11 cellular contexts compared by ENCODE assay signal in the genomic region with DNA sequence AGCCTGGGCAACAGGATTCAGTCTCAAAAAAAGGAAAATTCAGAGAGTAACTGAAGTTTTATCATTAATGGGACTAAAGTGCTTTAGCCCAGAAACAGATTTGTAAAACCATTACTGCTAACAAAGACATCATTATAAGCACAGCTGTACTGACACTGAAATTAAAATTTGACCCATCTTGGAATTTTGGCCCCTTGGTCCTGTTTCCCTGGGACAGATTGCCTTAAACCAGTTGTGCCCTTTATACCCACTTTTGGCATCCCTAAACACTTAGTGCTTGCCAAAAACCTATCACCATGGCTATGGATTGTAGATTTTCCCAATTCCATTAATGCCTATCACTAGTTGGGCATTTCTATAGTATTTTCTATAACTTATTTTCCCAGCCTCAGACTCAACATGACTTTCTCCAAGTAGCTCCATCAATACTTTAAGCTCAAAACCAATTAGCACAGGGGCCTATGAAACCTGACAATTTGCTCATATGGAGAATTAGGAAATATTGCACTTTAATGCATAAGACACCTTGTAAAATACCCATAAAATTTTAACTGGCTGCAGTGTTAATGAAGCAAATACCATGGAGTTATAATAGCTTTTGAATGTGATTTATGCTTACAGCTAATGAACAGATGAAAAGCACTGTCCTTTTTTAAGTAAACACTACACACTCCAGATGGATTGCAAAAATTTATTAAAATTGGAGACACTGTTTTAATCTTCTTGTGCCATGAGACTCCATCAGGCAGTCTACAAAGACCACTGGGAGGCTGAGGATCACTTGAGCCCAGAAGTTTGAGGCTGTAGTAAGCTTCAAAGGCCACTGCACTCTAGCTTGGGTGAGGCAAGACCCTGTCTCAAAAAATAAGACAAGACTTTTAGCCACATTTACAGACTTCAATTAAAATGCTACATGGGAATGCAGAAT. TPM values are rescaled to one million over a fixed set of nuclear protein-coding genes. Genes with fewer than 3 reads are reported as not detected.
A peak's percentile ranks its signal among the peaks of the same experiment; 100 is the strongest.
DNase-seq lines count a peak whose midpoint lies in the region; ATAC-seq and TF ChIP-seq lines count a peak whose summit lies in the region.
"Had no signal": no experiment of that assay in that cellular context is flagged by ENCODE, and none has a peak within 500 bp of the region (broad histone marks: within the 10 kb centered on the region; RNA-seq: fewer than 3 reads in every experiment).

No MANE protein-coding gene starts in this region.

- DNase-seq in T-helper 1 cell (no peak), IMR-90 (no peak), KBM-7 (no peak), hypothalamus (lab: John Stamatoyannopoulos, UW) (no peak)
- DNase-seq in activated T-helper 2 cell treated with anti-CD3 and anti-CD28 coated beads, Interferon-gamma antibody, Interleukin-2, Interleukin-4, amounts not matched to agents 10 μg/mL and 5 μg/mL and 100 μg/mL, durations not matched to agents 14 hours and 24 hours and 36 hours (ENCODE audit: low spot score): no peak
- DNase-seq: gastrocnemius medialis, uterus had no signal

- H3K27ac ChIP-seq in IMR-90 (ENCODE audit: insufficient read depth, low read length): no peak overlapping the region
- H3K27ac ChIP-seq: uterus had no signal

- H4K5ac ChIP-seq in IMR-90 (ENCODE audit: low read depth, low read length): no peak overlapping the region

- POLR2A ChIA-PET in IMR-90 (lab: Charles Lee; ENCODE audit: unreplicated experiment): no interaction called here

- 0 out of 2 replicates have a peak overlapping the region, but pooled peaks have one; percentile 47 for H3K23ac ChIP-seq in IMR-90 (ENCODE audit: low read depth, low read length)

- no peak overlapping the region for H3K18ac ChIP-seq in IMR-90 (ENCODE audit: low read depth, low read length)

- peaks cover 9 to 35% of the 10 kb centered on the region in 2 experiments; a peak in 3 of 4 replicates for H3K79me1 ChIP-seq in IMR-90 (ENCODE audit: low read depth in 1 of 2, low read length in 2 of 2)

- H3K4me3 Mint-ChIP-seq in T-helper 1 cell treated with Interleukin-12 subunit alpha and Interleukin-12 subunit beta and Interleukin-4 antibody, amounts not matched to agents 30 μg/mL and 1 μg/mL, for 36 hours: no peak overlapping the region
- H3K4me3 Mint-ChIP-seq in activated T-helper 2 cell treated with anti-CD3 and anti-CD28 coated beads, Interferon-gamma antibody, Interleukin-2, Interleukin-4, amounts not matched to agents 10 μg/mL and 5 μg/mL and 100 μg/mL, durations not matched to agents 14 hours and 24 hours and 36 hours (ENCODE audit: low read depth): peak overlapping the region; percentile 98
- H3K4me3 Mint-ChIP-seq in nephron: peak overlapping the region; percentile 52 to 67 (median 61)

- H3K36me3 ChIP-seq in IMR-90 (ENCODE audit: control insufficient read depth, insufficient read depth, low read length): peaks cover 44% of the 10 kb centered on the region
- H3K36me3 ChIP-seq: uterus had no signal

- in situ Hi-C loops in IMR-90 (cut with MboI; ENCODE audit: low sequenced_read_pairs) (no loop called here), KBM-7 (cut with MboI; ENCODE audit: low pct_unique_long_range_greater_than_20kb, low sequenced_read_pairs) (no loop called here)

- no TSS peak for BruUV-seq in IMR-90 (replicated peaks; lab: Mats Ljungman, UMichigan)

- H2AFZ ChIP-seq in IMR-90 (replicated peaks; ENCODE audit: low read length, poor library complexity): no peak overlapping the region

- no peaks in the 10 kb centered on the region for H3K9me3 Mint-ChIP-seq in T-helper 1 cell treated with Interleukin-12 subunit alpha and Interleukin-12 subunit beta and Interleukin-4 antibody, amounts not matched to agents 30 μg/mL and 1 μg/mL, for 36 hours
- H3K9me3 Mint-ChIP-seq in activated T-helper 2 cell treated with anti-CD3 and anti-CD28 coated beads, Interferon-gamma antibody, Interleukin-2, Interleukin-4, amounts not matched to agents 10 μg/mL and 5 μg/mL and 100 μg/mL, durations not matched to agents 14 hours and 24 hours and 36 hours: no peaks in the 10 kb centered on the region
- no peaks in the 10 kb centered on the region for H3K9me3 Mint-ChIP-seq in nephron

- CTCF ChIA-PET in IMR-90 (lab: Yijun Ruan, JAX): no interaction called here

- H4K91ac ChIP-seq in IMR-90 (ENCODE audit: insufficient read depth, low read depth, low read length): no peak overlapping the region

- H3K27me3 ChIP-seq in IMR-90 (ENCODE audit: control insufficient read depth, insufficient read depth, low read length): no peaks in the 10 kb centered on the region
- H3K27me3 ChIP-seq: gastrocnemius medialis, uterus had no signal

- H3K27me3 Mint-ChIP-seq in T-helper 1 cell treated with Interleukin-12 subunit alpha and Interleukin-12 subunit beta and Interleukin-4 antibody, amounts not matched to agents 30 μg/mL and 1 μg/mL, for 36 hours (ENCODE audit: low read depth): no peaks in the 10 kb centered on the region
- H3K27me3 Mint-ChIP-seq in activated T-helper 2 cell treated with anti-CD3 and anti-CD28 coated beads, Interferon-gamma antibody, Interleukin-2, Interleukin-4, amounts not matched to agents 10 μg/mL and 5 μg/mL and 100 μg/mL, durations not matched to agents 14 hours and 24 hours and 36 hours (ENCODE audit: low read depth): no peaks in the 10 kb centered on the region
- H3K27me3 Mint-ChIP-seq in nephron (ENCODE audit: low read depth): no peaks in the 10 kb centered on the region

- H3K4ac ChIP-seq in IMR-90 (ENCODE audit: low read depth, low read length): no peak overlapping the region

- dilution Hi-C loops in IMR-90 (cut with HindIII; ENCODE audit: low sequenced_read_pairs, unreplicated experiment): no loop called here

- no peak overlapping the region for H3K4me2 ChIP-seq in IMR-90 (ENCODE audit: low read depth, low read length)

- H2BK20ac ChIP-seq in IMR-90 (ENCODE audit: low read depth, low read length): no peak overlapping the region

- H2BK5ac ChIP-seq in IMR-90 (ENCODE audit: low read depth, low read length, poor library complexity, severe bottlenecking): no peak overlapping the region

- H3K9ac ChIP-seq in IMR-90 (ENCODE audit: low read depth, low read length): no peak overlapping the region

- H4K8ac ChIP-seq in IMR-90 (ENCODE audit: low read depth in 2 of 2, low read length in 2 of 2): no peak overlapping the region

- H3K4me1 Mint-ChIP-seq in T-helper 1 cell treated with Interleukin-12 subunit alpha and Interleukin-12 subunit beta and Interleukin-4 antibody, amounts not matched to agents 30 μg/mL and 1 μg/mL, for 36 hours (ENCODE audit: low read depth): peaks cover 33% of the 10 kb centered on the region
- H3K4me1 Mint-ChIP-seq in activated T-helper 2 cell treated with anti-CD3 and anti-CD28 coated beads, Interferon-gamma antibody, Interleukin-2, Interleukin-4, amounts not matched to agents 10 μg/mL and 5 μg/mL and 100 μg/mL, durations not matched to agents 14 hours and 24 hours and 36 hours (ENCODE audit: low read depth): peaks cover 25% of the 10 kb centered on the region
- peaks cover 31% of the 10 kb centered on the region for H3K4me1 Mint-ChIP-seq in nephron

- TF ChIP-seq POLR2A in IMR-90 (IDR thresholded peaks at IDR 0.05; ENCODE audit: low read depth, low read length): no peak; the same call in 1 of the 2 replicates

- peaks cover 68% of the 10 kb centered on the region for H4K20me1 ChIP-seq in IMR-90 (ENCODE audit: insufficient read depth, low read length)

- H3K36me3 Mint-ChIP-seq in T-helper 1 cell treated with Interleukin-12 subunit alpha and Interleukin-12 subunit beta and Interleukin-4 antibody, amounts not matched to agents 30 μg/mL and 1 μg/mL, for 36 hours (ENCODE audit: low read depth): peaks cover 51% of the 10 kb centered on the region
- H3K36me3 Mint-ChIP-seq in activated T-helper 2 cell treated with anti-CD3 and anti-CD28 coated beads, Interferon-gamma antibody, Interleukin-2, Interleukin-4, amounts not matched to agents 10 μg/mL and 5 μg/mL and 100 μg/mL, durations not matched to agents 14 hours and 24 hours and 36 hours (ENCODE audit: low read depth): peaks cover 72% of the 10 kb centered on the region
- peaks cover 58% of the 10 kb centered on the region for H3K36me3 Mint-ChIP-seq in nephron (ENCODE audit: low read depth)

- H2BK15ac ChIP-seq in IMR-90 (ENCODE audit: low read depth, low read length): no peak overlapping the region

- H3K9me1 ChIP-seq in IMR-90 (ENCODE audit: insufficient read depth, low read length): no peaks in the 10 kb centered on the region

- intact Hi-C loops in IMR-90 (cut with micrococcal nuclease): no loop called here
- intact Hi-C loops in activated T-helper 2 cell treated with anti-CD3 and anti-CD28 coated beads, Interferon-gamma antibody, Interleukin-2, Interleukin-4, amounts not matched to agents 10 μg/mL and 5 μg/mL and 100 μg/mL, durations not matched to agents 14 hours and 24 hours and 36 hours (cut with micrococcal nuclease): loop anchor here (10.0 kb wide), 3 partner anchors 351 to 1199 kb away; a partner anchor contains a TSS

- H2BK120ac ChIP-seq in IMR-90 (ENCODE audit: low read depth, low read length): no peak overlapping the region

- no peak for ATAC-seq in IMR-90 (ENCODE audit: low read depth)
- ATAC-seq in HG02571 (IDR thresholded peaks at IDR 0.05; ENCODE audit: unreplicated experiment): no peak
- ATAC-seq: gastrocnemius medialis had no signal

- H2AK5ac ChIP-seq in IMR-90 (ENCODE audit: low read depth, low read length): no peak overlapping the region

- no peaks in the 10 kb centered on the region for H3K4me1 ChIP-seq in IMR-90 (ENCODE audit: control insufficient read depth, insufficient read depth, low read length)
- H3K4me1 ChIP-seq: uterus had no signal

- no peak overlapping the region for H3K4me3 ChIP-seq in IMR-90 (ENCODE audit: insufficient read depth, low read depth, low read length)
- H3K4me3 ChIP-seq: gastrocnemius medialis, uterus had no signal

- no peak overlapping the region for H3K56ac ChIP-seq in IMR-90 (ENCODE audit: extremely low read depth, insufficient read depth, low read length)

- H3K27ac Mint-ChIP-seq in T-helper 1 cell treated with Interleukin-12 subunit alpha and Interleukin-12 subunit beta and Interleukin-4 antibody, amounts not matched to agents 30 μg/mL and 1 μg/mL, for 36 hours: peak overlapping the region; percentile 26
- H3K27ac Mint-ChIP-seq in activated T-helper 2 cell treated with anti-CD3 and anti-CD28 coated beads, Interferon-gamma antibody, Interleukin-2, Interleukin-4, amounts not matched to agents 10 μg/mL and 5 μg/mL and 100 μg/mL, durations not matched to agents 14 hours and 24 hours and 36 hours: peak overlapping the region; percentile 54
- H3K27ac Mint-ChIP-seq in nephron: peak overlapping the region; percentile 29 to 41 (median 31)

- H3K14ac ChIP-seq in IMR-90 (replicated peaks; ENCODE audit: low read depth, low read length): no peak overlapping the region

- H2AK9ac ChIP-seq in IMR-90 (replicated peaks; ENCODE audit: low read depth, low read length, poor library complexity): no peak overlapping the region

- H3K9me3 ChIP-seq in IMR-90 (ENCODE audit: control insufficient read depth, insufficient read depth, low read length): no peaks in the 10 kb centered on the region
- H3K9me3 ChIP-seq: gastrocnemius medialis, uterus had no signal

- TF ChIP-seq CTCF in IMR-90 (conservative IDR thresholded peaks at IDR 0.05; ENCODE audit: low read depth, low read length) (no peak), nephron (IDR thresholded peaks at IDR 0.05; ENCODE audit: unreplicated experiment in 3 of 3) (no peak)

- no peak for TF ChIP-seq RAD21 in IMR-90 (IDR thresholded peaks at IDR 0.05; ENCODE audit: low read length)

RNA-seq across cellular contexts. Expression of a gene that starts 4.3 kb away (rescaled TPM):
- 380 and 450 TPM in 2 replicates for total RNA-seq in IMR-90 (2012; rRNA removed)
- 561 and 737 TPM in 2 replicates for polyA plus RNA-seq in IMR-90 (2012; rRNA removed)
- polyA plus RNA-seq in IMR-90 (2012; cell fraction: cytosol; rRNA removed): 218 and 390 TPM in 2 replicates
- 299 and 1,751 TPM in 2 replicates for polyA plus RNA-seq in IMR-90 (2012; cell fraction: nucleus; rRNA removed; ENCODE audit: low replicate concordance)
- 650 and 661 TPM in 2 replicates for total RNA-seq in activated T-helper 2 cell treated with anti-CD3 and anti-CD28 coated beads, Interferon-gamma antibody, Interleukin-2, Interleukin-4, amounts not matched to agents 10 μg/mL and 5 μg/mL and 100 μg/mL, durations not matched to agents 14 hours and 24 hours and 36 hours

RNA-seq across cellular contexts. Expression of a gene that starts 4.7 kb away (rescaled TPM):
- total RNA-seq in IMR-90 (2012; rRNA removed): 9.7 and 13.1 TPM in 2 replicates
- 0.92 and 1.0 TPM in 2 replicates for polyA plus RNA-seq in IMR-90 (2012; rRNA removed)
- 0.09 and 0.22 TPM in 2 replicates for polyA plus RNA-seq in IMR-90 (2012; cell fraction: cytosol; rRNA removed)
- polyA plus RNA-seq in IMR-90 (2012; cell fraction: nucleus; rRNA removed; ENCODE audit: low replicate concordance): 0.94 and 2.9 TPM in 2 replicates
- 8.7 and 8.8 TPM in 2 replicates for total RNA-seq in activated T-helper 2 cell treated with anti-CD3 and anti-CD28 coated beads, Interferon-gamma antibody, Interleukin-2, Interleukin-4, amounts not matched to agents 10 μg/mL and 5 μg/mL and 100 μg/mL, durations not matched to agents 14 hours and 24 hours and 36 hours

RNA-seq across cellular contexts. Expression of a gene that starts 38.8 kb away (rescaled TPM):
- 21.1 and 21.9 TPM in 2 replicates for total RNA-seq in IMR-90 (2012; rRNA removed)
- 4.8 and 6.3 TPM in 2 replicates for polyA plus RNA-seq in IMR-90 (2012; rRNA removed)
- polyA plus RNA-seq in IMR-90 (2012; cell fraction: cytosol; rRNA removed): 1.1 and 1.4 TPM in 2 replicates
- polyA plus RNA-seq in IMR-90 (2012; cell fraction: nucleus; rRNA removed; ENCODE audit: low replicate concordance): 0.88 and 3.3 TPM in 2 replicates
- 26.1 and 26.2 TPM in 2 replicates for total RNA-seq in activated T-helper 2 cell treated with anti-CD3 and anti-CD28 coated beads, Interferon-gamma antibody, Interleukin-2, Interleukin-4, amounts not matched to agents 10 μg/mL and 5 μg/mL and 100 μg/mL, durations not matched to agents 14 hours and 24 hours and 36 hours

RNA-seq across cellular contexts. Expression of a gene that starts 39.0 kb away (rescaled TPM):
- total RNA-seq in IMR-90 (2012; rRNA removed): 18.8 and 22.8 TPM in 2 replicates
- 13.1 and 14.8 TPM in 2 replicates for polyA plus RNA-seq in IMR-90 (2012; rRNA removed)
- 4.6 and 11.0 TPM in 2 replicates for polyA plus RNA-seq in IMR-90 (2012; cell fraction: cytosol; rRNA removed)
- 2.7 and 11.4 TPM in 2 replicates for polyA plus RNA-seq in IMR-90 (2012; cell fraction: nucleus; rRNA removed; ENCODE audit: low replicate concordance)
- total RNA-seq in activated T-helper 2 cell treated with anti-CD3 and anti-CD28 coated beads, Interferon-gamma antibody, Interleukin-2, Interleukin-4, amounts not matched to agents 10 μg/mL and 5 μg/mL and 100 μg/mL, durations not matched to agents 14 hours and 24 hours and 36 hours: 49.7 and 49.9 TPM in 2 replicates

RNA-seq across cellular contexts. Expression of a gene that starts 53.6 kb away (rescaled TPM):
- total RNA-seq in IMR-90 (2012; rRNA removed): not detected in 2 replicates
- polyA plus RNA-seq in IMR-90 (2012; rRNA removed): not detected in 2 replicates
- polyA plus RNA-seq in IMR-90 (2012; cell fraction: cytosol; rRNA removed): 0.08 TPM in 1 of 2 replicates, not detected in the other
- polyA plus RNA-seq in IMR-90 (2012; cell fraction: nucleus; rRNA removed; ENCODE audit: low replicate concordance): 0.07 and 0.08 TPM in 2 replicates
- 0.16 TPM in 1 of 2 replicates, not detected in the other for total RNA-seq in activated T-helper 2 cell treated with anti-CD3 and anti-CD28 coated beads, Interferon-gamma antibody, Interleukin-2, Interleukin-4, amounts not matched to agents 10 μg/mL and 5 μg/mL and 100 μg/mL, durations not matched to agents 14 hours and 24 hours and 36 hours
- total RNA-seq: bronchial epithelial cell had no signal
